In the genomic region with DNA sequence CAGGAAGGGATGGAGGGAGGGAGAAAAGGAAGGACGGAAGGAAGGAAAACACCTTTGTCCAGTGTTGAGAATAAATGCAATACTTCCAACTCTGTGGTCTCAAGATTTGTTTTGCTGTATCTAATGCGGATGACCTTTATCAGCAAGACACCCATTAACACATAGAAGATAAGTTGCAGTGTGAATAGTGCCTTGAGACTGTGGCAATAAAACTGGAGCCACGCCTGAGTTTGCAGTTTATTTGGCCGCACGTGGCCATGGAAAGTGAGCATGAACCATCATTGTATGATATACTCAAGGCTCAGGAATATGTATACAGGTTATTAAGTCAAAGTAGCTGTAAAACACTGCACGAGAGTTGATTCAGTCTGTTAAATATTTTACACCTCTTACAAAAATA, we compare ENCODE assay signal across 23 cellular contexts.
"Had no signal": no experiment of that assay in that cellular context is flagged by ENCODE, and none has a peak within 500 bp of the region (broad histone marks: within the 10 kb centered on the region; RNA-seq: fewer than 3 reads in every experiment).

No MANE protein-coding gene starts in this region.

- H3K27me3 ChIP-seq: body of pancreas, cardiac muscle cell, neutrophil, ovary, uterus had no signal

- H3K27ac Mint-ChIP-seq: activated naive CD4-positive, alpha-beta T cell treated with anti-CD3 and anti-CD28 coated beads, Interleukin-2, amount 50 U/mL, for 24 hours; dendritic cell treated with granulocyte-macrophage colony-stimulating factor and Interleukin-4, amounts not matched to agents 40 ng/mL and 50 ng/mL, for 4 days; immature natural killer cell; nephron; stimulated activated memory B cell treated with anti-CD40 and anti-IgM and Interleukin-4, amounts not matched to agents 10 μg/mL and 1 μg/mL and 100 μg/mL, for 72 hours had no signal

- H3K27ac ChIP-seq: body of pancreas, cardiac muscle cell, left ventricle myocardium inferior, neutrophil, ovary, psoas muscle, skin epidermis, uterus, WERI-Rb-1 had no signal

- ATAC-seq: body of pancreas; psoas muscle; right cardiac atrium; stimulated activated memory B cell treated with anti-CD40 and anti-IgM and Interleukin-4, amounts not matched to agents 10 μg/mL and 1 μg/mL and 100 μg/mL, for 72 hours had no signal

- H3K36me3 Mint-ChIP-seq: activated naive CD4-positive, alpha-beta T cell treated with anti-CD3 and anti-CD28 coated beads, Interleukin-2, amount 50 U/mL, for 24 hours; stimulated activated memory B cell treated with anti-CD40 and anti-IgM and Interleukin-4, amounts not matched to agents 10 μg/mL and 1 μg/mL and 100 μg/mL, for 72 hours had no signal

- H3K27me3 Mint-ChIP-seq: dendritic cell treated with granulocyte-macrophage colony-stimulating factor and Interleukin-4, amounts not matched to agents 40 ng/mL and 50 ng/mL, for 4 days; stimulated activated memory B cell treated with anti-CD40 and anti-IgM and Interleukin-4, amounts not matched to agents 10 μg/mL and 1 μg/mL and 100 μg/mL, for 72 hours had no signal

- H3K4me1 ChIP-seq: body of pancreas, left ventricle myocardium inferior, uterus had no signal

- H3K9me3 Mint-ChIP-seq: immature natural killer cell; nephron; stimulated activated memory B cell treated with anti-CD40 and anti-IgM and Interleukin-4, amounts not matched to agents 10 μg/mL and 1 μg/mL and 100 μg/mL, for 72 hours had no signal

- H3K4me3 ChIP-seq: body of pancreas, cardiac muscle cell, left ventricle myocardium inferior, ovary, psoas muscle, skin epidermis, uterus had no signal

- H3K9me3 ChIP-seq: body of pancreas, left ventricle myocardium inferior, neutrophil, ovary, psoas muscle, uterus had no signal

- DNase-seq: activated CD4-positive, CD25-positive, alpha-beta regulatory T cell treated with anti-CD3 and anti-CD28 coated beads, Interleukin-2, amount 50 U/mL, for 72 hours; activated gamma-delta T cell treated with Interleukin-2 at 50 U/mL for 16 hours; activated T-cell treated with anti-CD3 and anti-CD28 coated beads, Interleukin-2, amount 50 U/mL, for 1 hour; anterior cingulate cortex; body of pancreas; effector CD4-positive, alpha-beta T cell; foreskin melanocyte; immature natural killer cell; left ventricle myocardium inferior; midbrain; ovary; psoas muscle; right cardiac atrium; trophoblast cell; uterus; WERI-Rb-1 had no signal

- H3K36me3 ChIP-seq: cardiac muscle cell, left ventricle myocardium inferior, neutrophil, ovary, uterus, WERI-Rb-1 had no signal

- H3K4me1 Mint-ChIP-seq: activated naive CD4-positive, alpha-beta T cell treated with anti-CD3 and anti-CD28 coated beads, Interleukin-2, amount 50 U/mL, for 24 hours; immature natural killer cell; nephron had no signal

- H3K4me3 Mint-ChIP-seq: activated naive CD4-positive, alpha-beta T cell treated with anti-CD3 and anti-CD28 coated beads, Interleukin-2, amount 50 U/mL, for 24 hours; dendritic cell treated with granulocyte-macrophage colony-stimulating factor and Interleukin-4, amounts not matched to agents 40 ng/mL and 50 ng/mL, for 4 days; immature natural killer cell; nephron; stimulated activated memory B cell treated with anti-CD40 and anti-IgM and Interleukin-4, amounts not matched to agents 10 μg/mL and 1 μg/mL and 100 μg/mL, for 72 hours had no signal
